1 cellular context compared by ENCODE assay signal in the genomic region with DNA sequence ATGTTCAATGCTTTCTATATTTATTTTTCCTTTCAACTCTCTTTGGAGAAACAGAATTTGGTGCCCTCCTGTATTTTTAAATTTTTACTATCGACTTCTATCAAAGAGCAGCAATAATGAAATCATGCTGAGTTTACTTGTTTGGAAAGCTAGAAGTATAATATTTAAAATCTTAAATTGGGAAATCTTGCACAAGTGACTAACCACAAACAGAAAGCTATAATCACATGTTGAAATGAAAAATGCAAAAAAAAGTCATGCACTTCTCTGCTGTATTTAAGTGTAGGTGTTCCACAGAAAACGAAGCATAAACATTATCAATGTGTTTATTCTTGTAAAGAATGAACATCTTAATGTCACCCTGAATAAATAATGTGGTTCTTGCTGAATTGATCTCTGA.
TF ChIP-seq lines count a peak whose summit lies in the region.

No MANE protein-coding gene starts in this region.

TF ChIP-seq in HCT116, 20 proteins besides CTCF, POLR2A, EP300 and RAD21:
- TF ChIP-seq FOSL1 (IDR thresholded peaks at IDR 0.05; ENCODE audit: low read depth) (no peak), ZNF274 (IDR thresholded peaks at IDR 0.05; ENCODE audit: low read depth, low read length) (no peak), ZFX (IDR thresholded peaks at IDR 0.05) (no peak), POLR2AphosphoS5 (IDR thresholded peaks at IDR 0.05; ENCODE audit: low read depth, low read length) (no peak), TCF7L2 (IDR thresholded peaks at IDR 0.05; ENCODE audit: borderline replicate concordance, extremely low read depth, insufficient read depth, insufficient read length) (no peak), EZH2phosphoT487 (IDR thresholded peaks at IDR 0.05; ENCODE audit: borderline replicate concordance) (no peak), SIN3A (IDR thresholded peaks at IDR 0.05; ENCODE audit: low read depth) (no peak), CEBPB (IDR thresholded peaks at IDR 0.05; ENCODE audit: low read depth) (no peak), ELF1 (IDR thresholded peaks at IDR 0.05; ENCODE audit: borderline replicate concordance, low read depth) (no peak)
- TF ChIP-seq, protein P1, sequence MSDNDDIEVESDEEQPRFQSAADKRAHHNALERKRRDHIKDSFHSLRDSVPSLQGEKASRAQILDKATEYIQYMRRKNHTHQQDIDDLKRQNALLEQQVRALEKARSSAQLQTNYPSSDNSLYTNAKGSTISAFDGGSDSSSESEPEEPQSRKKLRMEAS (IDR thresholded peaks at IDR 0.05): no peak
- TF ChIP-seq, protein P2, sequence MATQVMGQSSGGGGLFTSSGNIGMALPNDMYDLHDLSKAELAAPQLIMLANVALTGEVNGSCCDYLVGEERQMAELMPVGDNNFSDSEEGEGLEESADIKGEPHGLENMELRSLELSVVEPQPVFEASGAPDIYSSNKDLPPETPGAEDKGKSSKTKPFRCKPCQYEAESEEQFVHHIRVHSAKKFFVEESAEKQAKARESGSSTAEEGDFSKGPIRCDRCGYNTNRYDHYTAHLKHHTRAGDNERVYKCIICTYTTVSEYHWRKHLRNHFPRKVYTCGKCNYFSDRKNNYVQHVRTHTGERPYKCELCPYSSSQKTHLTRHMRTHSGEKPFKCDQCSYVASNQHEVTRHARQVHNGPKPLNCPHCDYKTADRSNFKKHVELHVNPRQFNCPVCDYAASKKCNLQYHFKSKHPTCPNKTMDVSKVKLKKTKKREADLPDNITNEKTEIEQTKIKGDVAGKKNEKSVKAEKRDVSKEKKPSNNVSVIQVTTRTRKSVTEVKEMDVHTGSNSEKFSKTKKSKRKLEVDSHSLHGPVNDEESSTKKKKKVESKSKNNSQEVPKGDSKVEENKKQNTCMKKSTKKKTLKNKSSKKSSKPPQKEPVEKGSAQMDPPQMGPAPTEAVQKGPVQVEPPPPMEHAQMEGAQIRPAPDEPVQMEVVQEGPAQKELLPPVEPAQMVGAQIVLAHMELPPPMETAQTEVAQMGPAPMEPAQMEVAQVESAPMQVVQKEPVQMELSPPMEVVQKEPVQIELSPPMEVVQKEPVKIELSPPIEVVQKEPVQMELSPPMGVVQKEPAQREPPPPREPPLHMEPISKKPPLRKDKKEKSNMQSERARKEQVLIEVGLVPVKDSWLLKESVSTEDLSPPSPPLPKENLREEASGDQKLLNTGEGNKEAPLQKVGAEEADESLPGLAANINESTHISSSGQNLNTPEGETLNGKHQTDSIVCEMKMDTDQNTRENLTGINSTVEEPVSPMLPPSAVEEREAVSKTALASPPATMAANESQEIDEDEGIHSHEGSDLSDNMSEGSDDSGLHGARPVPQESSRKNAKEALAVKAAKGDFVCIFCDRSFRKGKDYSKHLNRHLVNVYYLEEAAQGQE (IDR thresholded peaks at IDR 0.05; ENCODE audit: low read depth): no peak
